ENCODE assay signal across 7 cellular contexts in genomic region chr18:24118750-24119577, GRCh38. TPM values are rescaled to one million over a fixed set of nuclear protein-coding genes. Genes with fewer than 3 reads are reported as not detected.
DNase-seq lines count a peak whose midpoint lies in the region; ATAC-seq and TF ChIP-seq lines count a peak whose summit lies in the region.

No MANE protein-coding gene starts in this region.

- in situ Hi-C loops in GM13977 (cut with MboI; ENCODE audit: low pct_unique_long_range_greater_than_20kb, low sequenced_read_pairs, unreplicated experiment) = no loop called here

- ATAC-seq in HG03097 (IDR thresholded peaks at IDR 0.05; ENCODE audit: low FRiP score, unreplicated experiment) (peak; percentile 53), activated B cell treated with CpG ODN at 0.5 μM for 24 hours (ENCODE audit: low read depth) (peak; percentile 77), left colon (peak; percentile 82)

- no peaks in the 10 kb centered on the region for H3K27me3 Mint-ChIP-seq in activated B cell treated with CpG ODN at 0.5 μM for 24 hours

- POLR2A ChIA-PET in activated B cell treated with CpG ODN at 0.5 μM for 24 hours (lab: Charles Lee) = interaction anchor here (0.6 kb wide), 1 partner anchor 219 kb away, joined by 4 read pairs; no protein-coding TSS in a partner anchor

- no peak overlapping the region for H3K27ac Mint-ChIP-seq in activated B cell treated with CpG ODN at 0.5 μM for 24 hours

- CTCF ChIA-PET in activated B cell treated with CpG ODN at 0.5 μM for 24 hours (lab: Charles Lee) = interaction anchor here (0.8 to 3.2 kb wide), 7 partner anchors 48 to 499 kb away, joined by 3 to 13 read pairs (median 4); no protein-coding TSS in a partner anchor

- peaks cover 9% of the 10 kb centered on the region for H3K4me1 Mint-ChIP-seq in activated B cell treated with CpG ODN at 0.5 μM for 24 hours

- DNase-seq in GM13977 (ENCODE audit: low spot score) = peak; percentile 65
- peak; percentile 80 for DNase-seq in NCI-H2171 treated with DMSO at 0.1 percent for 48 hours (lab: John Stamatoyannopoulos, UW)
- DNase-seq in activated B cell treated with CpG ODN at 0.5 μM for 24 hours = peak; percentile 40
- peak; percentile 81 to 84 for DNase-seq in cardiac fibroblast (ENCODE audit: low read depth in 2 of 2)
- peak; percentile 46 to 80 for DNase-seq in left colon
- DNase-seq in stimulated activated CD4-positive, alpha-beta T cell treated with anti-CD3 and anti-CD28 coated beads, Interleukin-4, amount 100 ng/mL, for 24 hours = peak; percentile 80

- no peak overlapping the region for H3K4me3 Mint-ChIP-seq in activated B cell treated with CpG ODN at 0.5 μM for 24 hours

- H3K36me3 Mint-ChIP-seq in activated B cell treated with CpG ODN at 0.5 μM for 24 hours (ENCODE audit: low read depth) = peaks cover 65% of the 10 kb centered on the region

- H3K4me3 ChIP-seq in cardiac fibroblast (replicated peaks in 1 of 2; ENCODE audit: low read depth in 2 of 2, low read length in 2 of 2) = no peak overlapping the region

- H3K9me3 Mint-ChIP-seq in activated B cell treated with CpG ODN at 0.5 μM for 24 hours = no peaks in the 10 kb centered on the region

- peak; percentile 78 for TF ChIP-seq CTCF in GM13977 (IDR thresholded peaks at IDR 0.05; ENCODE audit: extremely low read depth, insufficient read depth, missing control alignments)
- TF ChIP-seq CTCF in activated B cell treated with CpG ODN at 0.5 μM for 24 hours (IDR thresholded peaks at IDR 0.05) = no peak
- peak; percentile 71 for TF ChIP-seq CTCF in cardiac fibroblast (IDR thresholded peaks at IDR 0.05; ENCODE audit: low read depth, low read length)

- intact Hi-C loops in activated B cell treated with CpG ODN at 0.5 μM for 24 hours (cut with micrococcal nuclease) (loop anchor here (1.0 to 5.0 kb wide), 8 partner anchors 105 to 1320 kb away; partner anchors contain the start of gene TTC39C), left colon (cut with DNase I, micrococcal nuclease) (loop anchor here in 1 of 2 donors (10.0 kb wide), 1 partner anchor 304 kb away; no protein-coding TSS in a partner anchor)

RNA-seq across cellular contexts. Expression of gene CABYR, which starts 19.9 kb away (rescaled TPM):
- 2.7 and 2.8 TPM in 2 replicates for total RNA-seq in activated B cell treated with CpG ODN at 0.5 μM for 24 hours
- total RNA-seq in left colon = under 1 TPM; 0.47 to 0.79 TPM
